ENCODE assay signal across 8 cellular contexts in genomic region chr19:55654833-55655647, GRCh38. TPM values are rescaled to one million over a fixed set of nuclear protein-coding genes. Genes with fewer than 3 reads are reported as not detected.
DNase-seq lines count a peak whose midpoint lies in the region; ATAC-seq and TF ChIP-seq lines count a peak whose summit lies in the region.

Gene U2AF2 (plus strand): TSS chr19:55655035. CDS start chr19:55655105, 70 bp downstream.

- DNase-seq in ELF-1 (ENCODE audit: low read depth, low spot score): peak; percentile 95
- DNase-seq in GOT3 (lab: John Stamatoyannopoulos, UW): peak; percentile 66
- DNase-seq in LNCaP clone FGC (ENCODE audit: low read depth): no peak
- peak; percentile 84 for DNase-seq in SHP77 treated with DMSO at 0.1 percent for 48 hours (lab: John Stamatoyannopoulos, UW)
- peak; percentile 97 for DNase-seq in activated gamma-delta T cell treated with Interleukin-2 at 50 U/mL for 16 hours
- DNase-seq in foreskin keratinocyte: peak in 1 of 2 donors; percentile 62

- peak within 1 kb of the TSS; percentile 90 for H3K4me3 ChIP-seq in LNCaP clone FGC (ENCODE audit: low read depth, low read length)
- peak within 1 kb of the TSS; percentile 85 for H3K4me3 ChIP-seq in neuron (ENCODE audit: low read length)
- peak within 1 kb of the TSS; percentile 86 to 97 (median 91) for H3K4me3 ChIP-seq in subcutaneous abdominal adipose tissue (ENCODE audit: low read depth in 1 of 5, low read length in 5 of 5)

- H3K9me3 ChIP-seq in neuron (ENCODE audit: low read length) (no peaks in the 10 kb centered on the region), subcutaneous abdominal adipose tissue (ENCODE audit: control insufficient read depth in 5 of 5, low read length in 5 of 5) (no peaks in the 10 kb centered on the region)

- TF ChIP-seq CTCF in LNCaP clone FGC (IDR thresholded peaks at IDR 0.05; ENCODE audit: control insufficient read depth, extremely low read depth, insufficient read depth) (no peak), foreskin keratinocyte (conservative IDR thresholded peaks at IDR 0.05) (no peak)

- H3K27me3 ChIP-seq in foreskin keratinocyte (no peaks in the 10 kb centered on the region), neuron (ENCODE audit: insufficient read depth, low read length) (no peaks in the 10 kb centered on the region), subcutaneous abdominal adipose tissue (ENCODE audit: control insufficient read depth in 5 of 5, insufficient read depth in 4 of 5, low read length in 5 of 5) (no peaks in the 10 kb centered on the region)

- peak within 1 kb of the TSS; percentile 89 to 100 (median 97) for H3K9ac ChIP-seq in subcutaneous abdominal adipose tissue (ENCODE audit: low read length in 5 of 5)

- H3K36me3 ChIP-seq in neuron (ENCODE audit: insufficient read depth, low read length) (peaks cover 23% of the 10 kb centered on the region), subcutaneous abdominal adipose tissue (ENCODE audit: control insufficient read depth in 5 of 5, insufficient read depth in 5 of 5, low read length in 5 of 5) (peaks cover 0 to 22% (median 14%) of the 10 kb centered on the region in 5 donors)

- peak; percentile 55 for ATAC-seq in foreskin keratinocyte

- peak within 1 kb of the TSS; percentile 96 for H3K27ac ChIP-seq in foreskin keratinocyte
- peak within 1 kb of the TSS; percentile 94 for H3K27ac ChIP-seq in subcutaneous abdominal adipose tissue (ENCODE audit: low read depth, low read length)

- H2AFZ ChIP-seq in neuron (ENCODE audit: low read depth, low read length): no peak within 1 kb of the TSS

- peaks cover 9% of the 10 kb centered on the region for H3K4me1 ChIP-seq in foreskin keratinocyte
- peaks cover 25% of the 10 kb centered on the region for H3K4me1 ChIP-seq in neuron (ENCODE audit: insufficient read depth, low read length)
- H3K4me1 ChIP-seq in subcutaneous abdominal adipose tissue (ENCODE audit: control insufficient read depth in 5 of 5, insufficient read depth in 5 of 5, low read length in 5 of 5): peaks cover 23 to 55% (median 43%) of the 10 kb centered on the region in 5 donors

RNA-seq across cellular contexts. Expression of gene U2AF2, which starts in this region (rescaled TPM):
- total RNA-seq in foreskin keratinocyte: 166 and 198 TPM in 2 replicates
- 158 and 176 TPM in 2 replicates for polyA plus RNA-seq in foreskin keratinocyte
